In genomic region chr19:46085888-46086287, GRCh38 we compare ENCODE assay signal across 4 cellular contexts.
TF ChIP-seq lines count a peak whose summit lies in the region.

No MANE protein-coding gene starts in this region.

TF ChIP-seq in HepG2, 621 proteins besides CTCF, POLR2A, EP300 and RAD21:
- TF ChIP-seq ZNF160 (CRISPR knock-in tag; IDR thresholded peaks at IDR 0.05) (peak; percentile 95; the same call in 1 of the 2 replicates), SPEN (CRISPR knock-in tag; IDR thresholded peaks at IDR 0.05; ENCODE audit: low read depth) (no peak)

TF ChIP-seq in A549, 52 proteins besides CTCF, POLR2A, EP300 and RAD21:
- no peak for TF ChIP-seq CBX8 (IDR thresholded peaks at IDR 0.05)
- TF ChIP-seq HOXB13 (CRISPR knock-in tag; IDR thresholded peaks at IDR 0.05; ENCODE audit: low read depth): no peak
- TF ChIP-seq PHF8 (IDR thresholded peaks at IDR 0.05; ENCODE audit: borderline replicate concordance, low read depth): no peak
- no peak for TF ChIP-seq MYC (IDR thresholded peaks at IDR 0.05; ENCODE audit: borderline replicate concordance, low read length)
- no peak for TF ChIP-seq JUN (IDR thresholded peaks at IDR 0.05)
- no peak for TF ChIP-seq SMC3 (IDR thresholded peaks at IDR 0.05)
- no peak for TF ChIP-seq KDM1A (IDR thresholded peaks at IDR 0.05; ENCODE audit: low read depth)
- TF ChIP-seq EHF (CRISPR knock-in tag; IDR thresholded peaks at IDR 0.05): no peak
- TF ChIP-seq RARB (CRISPR knock-in tag; IDR thresholded peaks at IDR 0.05): no peak
- no peak for TF ChIP-seq CHD2 (IDR thresholded peaks at IDR 0.05; ENCODE audit: low read length, partially characterized antibody)
- no peak for TF ChIP-seq HEYL (CRISPR knock-in tag; IDR thresholded peaks at IDR 0.05)
- no peak for TF ChIP-seq ZNF302 (CRISPR knock-in tag; IDR thresholded peaks at IDR 0.05)
- TF ChIP-seq, protein P1, sequence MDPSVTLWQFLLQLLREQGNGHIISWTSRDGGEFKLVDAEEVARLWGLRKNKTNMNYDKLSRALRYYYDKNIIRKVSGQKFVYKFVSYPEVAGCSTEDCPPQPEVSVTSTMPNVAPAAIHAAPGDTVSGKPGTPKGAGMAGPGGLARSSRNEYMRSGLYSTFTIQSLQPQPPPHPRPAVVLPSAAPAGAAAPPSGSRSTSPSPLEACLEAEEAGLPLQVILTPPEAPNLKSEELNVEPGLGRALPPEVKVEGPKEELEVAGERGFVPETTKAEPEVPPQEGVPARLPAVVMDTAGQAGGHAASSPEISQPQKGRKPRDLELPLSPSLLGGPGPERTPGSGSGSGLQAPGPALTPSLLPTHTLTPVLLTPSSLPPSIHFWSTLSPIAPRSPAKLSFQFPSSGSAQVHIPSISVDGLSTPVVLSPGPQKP (IDR thresholded peaks at IDR 0.05; ENCODE audit: low read depth, low read length): no peak
- TF ChIP-seq FOSB (CRISPR knock-in tag; IDR thresholded peaks at IDR 0.05): no peak
- no peak for TF ChIP-seq USF2 (IDR thresholded peaks at IDR 0.05)
- TF ChIP-seq RFX5 (IDR thresholded peaks at IDR 0.05): no peak
- no peak for TF ChIP-seq HOXA7 (CRISPR knock-in tag; IDR thresholded peaks at IDR 0.05)
- TF ChIP-seq EHMT2 (IDR thresholded peaks at IDR 0.05; ENCODE audit: low read depth): no peak
- TF ChIP-seq HDAC2 (IDR thresholded peaks at IDR 0.05): no peak
- no peak for TF ChIP-seq SREBF2 (IDR thresholded peaks at IDR 0.05)

TF ChIP-seq in HEK293, 187 proteins besides CTCF, POLR2A, EP300 and RAD21:
- TF ChIP-seq, protein P2, sequence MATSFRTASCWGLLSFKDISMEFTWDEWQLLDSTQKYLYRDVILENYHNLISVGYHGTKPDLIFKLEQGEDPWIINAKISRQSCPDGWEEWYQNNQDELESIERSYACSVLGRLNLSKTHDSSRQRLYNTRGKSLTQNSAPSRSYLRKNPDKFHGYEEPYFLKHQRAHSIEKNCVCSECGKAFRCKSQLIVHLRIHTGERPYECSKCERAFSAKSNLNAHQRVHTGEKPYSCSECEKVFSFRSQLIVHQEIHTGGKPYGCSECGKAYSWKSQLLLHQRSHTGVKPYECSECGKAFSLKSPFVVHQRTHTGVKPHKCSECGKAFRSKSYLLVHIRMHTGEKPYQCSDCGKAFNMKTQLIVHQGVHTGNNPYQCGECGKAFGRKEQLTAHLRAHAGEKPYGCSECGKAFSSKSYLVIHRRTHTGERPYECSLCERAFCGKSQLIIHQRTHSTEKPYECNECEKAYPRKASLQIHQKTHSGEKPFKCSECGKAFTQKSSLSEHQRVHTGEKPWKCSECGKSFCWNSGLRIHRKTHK (tag by site-specific recombination; IDR thresholded peaks at IDR 0.05): no peak
- peak; percentile 89 for TF ChIP-seq SETDB1 (IDR thresholded peaks at IDR 0.05; ENCODE audit: insufficient read length, low read length)

TF ChIP-seq in K562, 482 proteins besides CTCF, POLR2A, EP300 and RAD21:
- TF ChIP-seq SAP30 (IDR thresholded peaks at IDR 0.05; ENCODE audit: borderline replicate concordance, insufficient read depth, low read depth, low read length, poor library complexity, severe bottlenecking) (no peak), TRIM28 (IDR thresholded peaks at IDR 0.05) (peak; percentile 82), ZNF75A (CRISPR knock-in tag; IDR thresholded peaks at IDR 0.05) (no peak), ZNF780A (CRISPR knock-in tag; IDR thresholded peaks at IDR 0.05) (no peak), RBM17 (IDR thresholded peaks at IDR 0.05; ENCODE audit: borderline replicate concordance, low read depth, low read length) (no peak), ZNF280B (CRISPR knock-in tag; IDR thresholded peaks at IDR 0.05) (peak; percentile 63; the same call in 1 of the 2 replicates), NR2C2 (CRISPR knock-in tag; IDR thresholded peaks at IDR 0.05) (no peak), NR2C2 (tag; IDR thresholded peaks at IDR 0.05) (no peak), FOXP1 (CRISPR knock-in tag; IDR thresholded peaks at IDR 0.05) (no peak)
- TF ChIP-seq, protein P3, sequence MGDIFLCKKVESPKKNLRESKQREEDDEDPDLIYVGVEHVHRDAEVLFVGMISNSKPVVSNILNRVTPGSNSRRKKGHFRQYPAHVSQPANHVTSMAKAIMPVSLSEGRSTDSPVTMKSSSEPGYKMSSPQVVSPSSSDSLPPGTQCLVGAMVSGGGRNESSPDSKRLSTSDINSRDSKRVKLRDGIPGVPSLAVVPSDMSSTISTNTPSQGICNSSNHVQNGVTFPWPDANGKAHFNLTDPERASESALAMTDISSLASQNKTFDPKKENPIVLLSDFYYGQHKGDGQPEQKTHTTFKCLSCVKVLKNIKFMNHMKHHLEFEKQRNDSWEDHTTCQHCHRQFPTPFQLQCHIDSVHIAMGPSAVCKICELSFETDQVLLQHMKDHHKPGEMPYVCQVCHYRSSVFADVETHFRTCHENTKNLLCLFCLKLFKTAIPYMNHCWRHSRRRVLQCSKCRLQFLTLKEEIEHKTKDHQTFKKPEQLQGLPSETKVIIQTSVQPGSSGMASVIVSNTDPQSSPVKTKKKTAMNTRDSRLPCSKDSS (IDR thresholded peaks at IDR 0.05; ENCODE audit: low read depth, partially characterized antibody): peak; percentile 82
